In the genomic region with DNA sequence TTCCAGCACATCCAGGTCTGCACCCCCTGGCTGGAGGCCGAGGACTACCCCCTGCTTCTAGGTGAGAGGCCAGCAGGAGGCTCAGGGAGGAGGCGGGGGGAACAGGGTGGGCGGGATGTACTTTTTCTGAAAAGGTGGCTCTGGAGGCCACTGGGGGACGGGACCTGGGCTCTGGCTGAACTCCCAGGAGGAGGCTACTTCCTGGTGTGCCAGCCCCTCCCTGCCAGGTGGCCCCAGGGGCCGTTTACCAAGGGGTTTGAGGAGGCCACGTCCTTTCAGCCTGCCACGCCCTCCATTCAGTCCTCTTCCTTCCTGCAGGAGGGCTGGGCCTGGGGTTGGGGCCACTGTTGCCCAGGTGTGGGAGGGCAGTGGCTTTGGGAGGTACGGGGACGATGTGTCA, we compare ENCODE assay signal across 13 cellular contexts. TPM values are rescaled to one million over a fixed set of nuclear protein-coding genes. Genes with fewer than 3 reads are reported as not detected.
DNase-seq lines count a peak whose midpoint lies in the region; ATAC-seq, FAIRE-seq and TF ChIP-seq lines count a peak whose summit lies in the region.
"Not testable (repeated sequence)": the region's sequence is repeated elsewhere in the genome, so short reads cannot be mapped to it uniquely, and the experiment has no call there.
"Had no signal": no experiment of that assay in that cellular context is flagged by ENCODE, and none has a peak within 500 bp of the region (broad histone marks: within the 10 kb centered on the region; RNA-seq: fewer than 3 reads in every experiment).

No MANE protein-coding gene starts in this region.

- H3K79me2 ChIP-seq in HepG2 (ENCODE audit: insufficient read depth, low read length), result not testable (repeated sequence)

- TF ChIP-seq POLR2A in HepG2 (IDR thresholded peaks at IDR 0.05; ENCODE audit: insufficient read depth in 1 of 2, low read depth in 2 of 2, low read length in 2 of 2); stomach (IDR thresholded peaks at IDR 0.05): not testable (repeated sequence)

- H3K27ac ChIP-seq in colonic mucosa, result peak overlapping the region; percentile 75
- not testable (repeated sequence) for H3K27ac ChIP-seq in HepG2 (ENCODE audit: extremely low read length, insufficient read depth, low read length)
- peak overlapping the region; percentile 38 to 74 for H3K27ac ChIP-seq in mucosa of rectum (ENCODE audit: low read depth in 2 of 2, low read length in 2 of 2)
- H3K27ac ChIP-seq in stomach, result peak overlapping the region; percentile 41 to 79 (median 61)

- H4K20me1 ChIP-seq in HepG2 (ENCODE audit: insufficient read depth, low read length), result not testable (repeated sequence)

- intact Hi-C loops in colonic mucosa (cut with DNase I); HepG2 (cut with micrococcal nuclease; ENCODE audit: unreplicated experiment); stomach (cut with DNase I; ENCODE audit: low total_unique reads): not testable (repeated sequence)

- not testable (repeated sequence) for H3K4me3 ChIP-seq in colonic mucosa; HepG2 (replicated peaks in 1 of 3; ENCODE audit: insufficient read depth in 1 of 3, low read depth in 2 of 3, low read length in 3 of 3); mucosa of rectum (ENCODE audit: low read length in 2 of 2)
- H3K4me3 ChIP-seq in stomach, result peak overlapping the region in 1 of 4 donors; percentile 16

- not testable (repeated sequence) for TF ChIP-seq EP300 in HepG2 (IDR thresholded peaks at IDR 0.05; ENCODE audit: low read depth in 2 of 2, low read length in 2 of 2); HepG2 (CRISPR knock-in tag; IDR thresholded peaks at IDR 0.05; ENCODE audit: borderline replicate concordance); stomach (IDR thresholded peaks at IDR 0.05)

- H3K36me3 ChIP-seq in colonic mucosa, result not testable (repeated sequence)
- H3K36me3 ChIP-seq in HepG2 (replicated peaks in 1 of 2; ENCODE audit: control insufficient read depth in 1 of 2, insufficient read depth in 2 of 2, low read length in 2 of 2), result peaks cover 35 to 58% of the 10 kb centered on the region in 2 experiments
- peaks cover 11 to 19% of the 10 kb centered on the region in 2 donors for H3K36me3 ChIP-seq in mucosa of rectum (ENCODE audit: control insufficient read depth in 2 of 2, insufficient read depth in 2 of 2, low read length in 2 of 2)
- peaks cover 18 to 97% (median 93%) of the 10 kb centered on the region in 4 donors for H3K36me3 ChIP-seq in stomach

- CTCF ChIA-PET in HepG2 (lab: Yijun Ruan, JAX; ENCODE audit: low intra/inter-chr PET ratio, low total read pairs), result not testable (repeated sequence)

- in situ Hi-C loops in HepG2 (cut with HindIII; ENCODE audit: extremely low pct_ligation_motif_present, low pct_unique_long_range_greater_than_20kb), result not testable (repeated sequence)

- ATAC-seq in HepG2, result not testable (repeated sequence)

- H3K27me3 ChIP-seq in colonic mucosa; HepG2 (ENCODE audit: control insufficient read depth in 1 of 2, insufficient read depth in 2 of 2, low read length in 2 of 2); mucosa of rectum (ENCODE audit: control insufficient read depth in 2 of 2, insufficient read depth in 2 of 2, low read length in 2 of 2); stomach: not testable (repeated sequence)

- not testable (repeated sequence) for TF ChIP-seq RAD21 in HepG2 (CRISPR knock-in tag; IDR thresholded peaks at IDR 0.05)

- not testable (repeated sequence) for H3K4me1 ChIP-seq in colonic mucosa; HepG2 (ENCODE audit: insufficient read depth, low read length); mucosa of rectum (ENCODE audit: control insufficient read depth in 2 of 2, insufficient read depth in 2 of 2, low read length in 2 of 2)
- peaks cover 0 to 13% (median 9%) of the 10 kb centered on the region in 4 donors for H3K4me1 ChIP-seq in stomach

- H3K9ac ChIP-seq in colonic mucosa (ENCODE audit: low read depth in 2 of 2, low read length in 2 of 2); HepG2 (ENCODE audit: insufficient read depth, low read depth, low read length); mucosa of rectum (ENCODE audit: low read depth in 1 of 2, low read length in 2 of 2): not testable (repeated sequence)

- FAIRE-seq in HepG2 (lab: Jason Lieb, UNC), result not testable (repeated sequence)

- BruUV-seq in HepG2 (replicated peaks; lab: Mats Ljungman, UMichigan), result not testable (repeated sequence)

- POLR2A ChIA-PET in HepG2 (lab: Yijun Ruan, JAX), result not testable (repeated sequence)

- 96% methylated on average over 8 of the region's 9 CpGs for WGBS in HepG2 (ENCODE audit: low lambda C conversion rate)
- WGBS in stomach, 5 donors, result 24 to 67% (median 48%) methylated on average over 5 to 9 of the region's 9 CpGs

- not testable (repeated sequence) for TF ChIP-seq CTCF in colonic mucosa (IDR thresholded peaks at IDR 0.05); HepG2 (CRISPR knock-in tag; IDR thresholded peaks at IDR 0.05); stomach (IDR thresholded peaks at IDR 0.05)

- DNase-seq in DMS153 (lab: John Stamatoyannopoulos, UW) (peak; percentile 64), colonic mucosa (peak; percentile 85), stomach (peak; percentile 67)
- DNase-seq in HepG2 (ENCODE audit: low spot score), result not testable (repeated sequence)

- H2AFZ ChIP-seq in HepG2 (ENCODE audit: low read length), result not testable (repeated sequence)

- not testable (repeated sequence) for H3K9me3 ChIP-seq in colonic mucosa; HepG2 (ENCODE audit: low read length); mucosa of rectum (ENCODE audit: control insufficient read depth in 2 of 2, low read length in 2 of 2); stomach

- not testable (repeated sequence) for H3K4me2 ChIP-seq in HepG2 (ENCODE audit: low read depth, low read length)

RNA-seq across cellular contexts. Expression of a gene that starts 9.4 kb away (rescaled TPM):
- total RNA-seq in colonic mucosa (10 to 100 TPM; 27.7 to 51.3 TPM), HepG2 (2016; rRNA removed; fragmentation: Illumina TruSeq; extraction: Trizol) (39.6 and 75.6 TPM in 2 replicates), stomach (10 to 100 TPM in 4 of 5 donors, 1 to 10 TPM in 1; 4.5 to 53.9 (median 27.5) TPM)
- 7.6 and 8.9 TPM in 2 replicates for total RNA-seq in HepG2 (2016; cell fraction: cytosol; rRNA removed; fragmentation: Illumina TruSeq; extraction: Trizol; ENCODE audit: low read depth)
- total RNA-seq in HepG2 (2016; cell fraction: insoluble cytoplasmic fraction; rRNA removed; fragmentation: Illumina TruSeq; extraction: Trizol), result 38.5 and 76.0 TPM in 2 replicates
- 14.3 and 16.3 TPM in 2 replicates for total RNA-seq in HepG2 (2016; cell fraction: membrane; rRNA removed; fragmentation: Illumina TruSeq; extraction: Trizol)
- 78.0 and 84.8 TPM in 2 replicates for total RNA-seq in HepG2 (2016; cell fraction: nucleus; rRNA removed; fragmentation: Illumina TruSeq; extraction: Trizol)
- polyA plus RNA-seq in HepG2 (2011; rRNA removed) (43.3 and 51.5 TPM in 2 replicates), stomach (10 to 100 TPM in 2 of 3 donors, 1 to 10 TPM in 1; 9.6 to 16.6 (median 11.2) TPM)
- polyA plus RNA-seq in HepG2 (2011; cell fraction: cytosol; rRNA removed), result 46.0 and 52.0 TPM in 2 replicates
- polyA plus RNA-seq in HepG2 (2011; cell fraction: nucleus; rRNA removed), result 37.8 and 40.2 TPM in 2 replicates
- 25.7 and 31.5 TPM in 2 replicates for polyA plus RNA-seq in HepG2 (2012)
- polyA plus RNA-seq in HepG2 (2016; cell fraction: cytosol; fragmentation: Illumina TruSeq; extraction: Trizol; ENCODE audit: low read depth), result 6.3 and 6.5 TPM in 2 replicates
- 36.3 and 37.9 TPM in 2 replicates for polyA plus RNA-seq in HepG2 (2016; cell fraction: insoluble cytoplasmic fraction; fragmentation: Illumina TruSeq; extraction: Trizol; ENCODE audit: low read depth)
- 10.1 and 11.8 TPM in 2 replicates for polyA plus RNA-seq in HepG2 (2016; cell fraction: membrane; fragmentation: Illumina TruSeq; extraction: Trizol; ENCODE audit: low read depth)
- 104 and 109 TPM in 2 replicates for polyA plus RNA-seq in HepG2 (2016; cell fraction: nucleus; fragmentation: Illumina TruSeq; extraction: Trizol; ENCODE audit: insufficient read depth, low read depth)
- polyA minus RNA-seq in HepG2 (2011; rRNA and poly(A)+ RNA removed; ENCODE audit: low replicate concordance), result 135 and 161 TPM in 2 replicates
- 28.6 and 36.3 TPM in 2 replicates for polyA minus RNA-seq in HepG2 (2011; cell fraction: cytosol; rRNA and poly(A)+ RNA removed)
- polyA minus RNA-seq in HepG2 (2011; cell fraction: nucleus; rRNA and poly(A)+ RNA removed), result 50.0 and 65.8 TPM in 2 replicates

RNA-seq across cellular contexts. Expression of a gene that starts 15.2 kb away (rescaled TPM):
- total RNA-seq in colonic mucosa (1 to 10 TPM; 1.6 to 3.6 TPM), HepG2 (2016; rRNA removed; fragmentation: Illumina TruSeq; extraction: Trizol) (0.97 and 1.9 TPM in 2 replicates), stomach (10 to 100 TPM in 4 of 5 donors, 1 to 10 TPM in 1; 7.6 to 81.3 (median 11.7) TPM)
- 0.61 and 0.79 TPM in 2 replicates for total RNA-seq in HepG2 (2016; cell fraction: cytosol; rRNA removed; fragmentation: Illumina TruSeq; extraction: Trizol; ENCODE audit: low read depth)
- 0.45 and 1.1 TPM in 2 replicates for total RNA-seq in HepG2 (2016; cell fraction: insoluble cytoplasmic fraction; rRNA removed; fragmentation: Illumina TruSeq; extraction: Trizol)
- 0.76 and 1.0 TPM in 2 replicates for total RNA-seq in HepG2 (2016; cell fraction: membrane; rRNA removed; fragmentation: Illumina TruSeq; extraction: Trizol)
- 0.72 and 0.78 TPM in 2 replicates for total RNA-seq in HepG2 (2016; cell fraction: nucleus; rRNA removed; fragmentation: Illumina TruSeq; extraction: Trizol)
- polyA plus RNA-seq in HepG2 (2011; rRNA removed) (2.8 and 3.4 TPM in 2 replicates), stomach (100 to 1,000 TPM in 1 of 3 donors, 10 to 100 TPM in 2; 90.5 to 135 (median 96.5) TPM)
- 2.8 TPM in 2 replicates for polyA plus RNA-seq in HepG2 (2011; cell fraction: cytosol; rRNA removed)
- polyA plus RNA-seq in HepG2 (2011; cell fraction: nucleus; rRNA removed), result 1.3 and 1.4 TPM in 2 replicates
- polyA plus RNA-seq in HepG2 (2012), result 1.7 and 2.7 TPM in 2 replicates
- 0.58 and 0.68 TPM in 2 replicates for polyA plus RNA-seq in HepG2 (2016; cell fraction: cytosol; fragmentation: Illumina TruSeq; extraction: Trizol; ENCODE audit: low read depth)
- polyA plus RNA-seq in HepG2 (2016; cell fraction: insoluble cytoplasmic fraction; fragmentation: Illumina TruSeq; extraction: Trizol; ENCODE audit: low read depth), result 0.85 and 1.2 TPM in 2 replicates
- 0.71 and 0.81 TPM in 2 replicates for polyA plus RNA-seq in HepG2 (2016; cell fraction: membrane; fragmentation: Illumina TruSeq; extraction: Trizol; ENCODE audit: low read depth)
- 1.4 and 2.1 TPM in 2 replicates for polyA plus RNA-seq in HepG2 (2016; cell fraction: nucleus; fragmentation: Illumina TruSeq; extraction: Trizol; ENCODE audit: insufficient read depth, low read depth)
- polyA minus RNA-seq in HepG2 (2011; rRNA and poly(A)+ RNA removed; ENCODE audit: low replicate concordance), result 1.0 TPM in 1 of 2 replicates, not detected in the other
- polyA minus RNA-seq in HepG2 (2011; cell fraction: cytosol; rRNA and poly(A)+ RNA removed), result 0.89 and 1.1 TPM in 2 replicates
- 0.50 and 0.90 TPM in 2 replicates for polyA minus RNA-seq in HepG2 (2011; cell fraction: nucleus; rRNA and poly(A)+ RNA removed)
- total RNA-seq: A673; CD4-positive, alpha-beta memory T cell; CD4-positive, CD25-positive, alpha-beta regulatory T cell; CD8-positive, alpha-beta memory T cell; Daoy; G401; GM12878 had no signal
- polyA plus RNA-seq: CD14-positive monocyte; CD4-positive, alpha-beta memory T cell; CD4-positive, CD25-positive, alpha-beta regulatory T cell; CD8-positive, alpha-beta memory T cell; GM12878 had no signal

RNA-seq across cellular contexts. Expression of a gene that starts 16.6 kb away (rescaled TPM):
- total RNA-seq in colonic mucosa, result 10 to 100 TPM in 1 of 2 donors, 1 to 10 TPM in 1; 7.4 to 16.2 TPM
- total RNA-seq in HepG2 (2016; rRNA removed; fragmentation: Illumina TruSeq; extraction: Trizol), result 26.9 and 33.3 TPM in 2 replicates
- 23.3 and 24.2 TPM in 2 replicates for total RNA-seq in HepG2 (2016; cell fraction: cytosol; rRNA removed; fragmentation: Illumina TruSeq; extraction: Trizol; ENCODE audit: low read depth)
- 26.7 and 30.7 TPM in 2 replicates for total RNA-seq in HepG2 (2016; cell fraction: insoluble cytoplasmic fraction; rRNA removed; fragmentation: Illumina TruSeq; extraction: Trizol)
- 31.8 and 38.4 TPM in 2 replicates for total RNA-seq in HepG2 (2016; cell fraction: membrane; rRNA removed; fragmentation: Illumina TruSeq; extraction: Trizol)
- 15.9 and 16.1 TPM in 2 replicates for total RNA-seq in HepG2 (2016; cell fraction: nucleus; rRNA removed; fragmentation: Illumina TruSeq; extraction: Trizol)
- polyA plus RNA-seq in HepG2 (2011; rRNA removed), result 10.7 and 16.4 TPM in 2 replicates
- polyA plus RNA-seq in HepG2 (2011; cell fraction: cytosol; rRNA removed), result 8.7 and 11.7 TPM in 2 replicates
- 16.8 and 18.0 TPM in 2 replicates for polyA plus RNA-seq in HepG2 (2011; cell fraction: nucleus; rRNA removed)
- polyA plus RNA-seq in HepG2 (2012), result 14.7 and 16.8 TPM in 2 replicates
- polyA plus RNA-seq in HepG2 (2016; cell fraction: cytosol; fragmentation: Illumina TruSeq; extraction: Trizol; ENCODE audit: low read depth), result 29.8 and 33.9 TPM in 2 replicates
- 34.1 and 37.4 TPM in 2 replicates for polyA plus RNA-seq in HepG2 (2016; cell fraction: insoluble cytoplasmic fraction; fragmentation: Illumina TruSeq; extraction: Trizol; ENCODE audit: low read depth)
- polyA plus RNA-seq in HepG2 (2016; cell fraction: membrane; fragmentation: Illumina TruSeq; extraction: Trizol; ENCODE audit: low read depth), result 33.8 and 34.3 TPM in 2 replicates
- polyA plus RNA-seq in HepG2 (2016; cell fraction: nucleus; fragmentation: Illumina TruSeq; extraction: Trizol; ENCODE audit: insufficient read depth, low read depth), result 21.5 and 26.9 TPM in 2 replicates
- 20.0 and 23.0 TPM in 2 replicates for polyA minus RNA-seq in HepG2 (2011; rRNA and poly(A)+ RNA removed; ENCODE audit: low replicate concordance)
- polyA minus RNA-seq in HepG2 (2011; cell fraction: cytosol; rRNA and poly(A)+ RNA removed), result 6.0 and 6.5 TPM in 2 replicates
- polyA minus RNA-seq in HepG2 (2011; cell fraction: nucleus; rRNA and poly(A)+ RNA removed), result 10.3 and 11.7 TPM in 2 replicates
- total RNA-seq in stomach, result 1 to 10 TPM in 3 of 5 donors, not detected in 2; 2.5 to 9.9 (median 6.6) TPM
- polyA plus RNA-seq in stomach, result 1 to 10 TPM; 6.3 to 9.6 (median 6.4) TPM

RNA-seq across cellular contexts. Expression of a gene that starts 47.3 kb away (rescaled TPM):
- total RNA-seq in colonic mucosa (10 to 100 TPM; 18.6 to 20.6 TPM), HepG2 (2016; rRNA removed; fragmentation: Illumina TruSeq; extraction: Trizol) (29.8 and 60.3 TPM in 2 replicates), stomach (100 to 1,000 TPM in 2 of 5 donors, 10 to 100 TPM in 3; 19.6 to 139 (median 31.2) TPM)
- total RNA-seq in HepG2 (2016; cell fraction: cytosol; rRNA removed; fragmentation: Illumina TruSeq; extraction: Trizol; ENCODE audit: low read depth), result 10.2 and 12.2 TPM in 2 replicates
- total RNA-seq in HepG2 (2016; cell fraction: insoluble cytoplasmic fraction; rRNA removed; fragmentation: Illumina TruSeq; extraction: Trizol), result 25.3 and 59.7 TPM in 2 replicates
- 19.0 and 22.6 TPM in 2 replicates for total RNA-seq in HepG2 (2016; cell fraction: membrane; rRNA removed; fragmentation: Illumina TruSeq; extraction: Trizol)
- total RNA-seq in HepG2 (2016; cell fraction: nucleus; rRNA removed; fragmentation: Illumina TruSeq; extraction: Trizol), result 58.3 and 69.4 TPM in 2 replicates
- polyA plus RNA-seq in HepG2 (2011; rRNA removed) (27.1 and 31.6 TPM in 2 replicates), stomach (10 to 100 TPM; 10.0 to 19.4 (median 11.8) TPM)
- 28.0 and 43.3 TPM in 2 replicates for polyA plus RNA-seq in HepG2 (2011; cell fraction: cytosol; rRNA removed)
- 119 and 135 TPM in 2 replicates for polyA plus RNA-seq in HepG2 (2011; cell fraction: nucleus; rRNA removed)
- polyA plus RNA-seq in HepG2 (2012), result 20.6 and 22.0 TPM in 2 replicates
- 7.6 and 9.3 TPM in 2 replicates for polyA plus RNA-seq in HepG2 (2016; cell fraction: cytosol; fragmentation: Illumina TruSeq; extraction: Trizol; ENCODE audit: low read depth)
- polyA plus RNA-seq in HepG2 (2016; cell fraction: insoluble cytoplasmic fraction; fragmentation: Illumina TruSeq; extraction: Trizol; ENCODE audit: low read depth), result 24.9 and 27.9 TPM in 2 replicates
- 15.1 and 16.1 TPM in 2 replicates for polyA plus RNA-seq in HepG2 (2016; cell fraction: membrane; fragmentation: Illumina TruSeq; extraction: Trizol; ENCODE audit: low read depth)
- 111 and 120 TPM in 2 replicates for polyA plus RNA-seq in HepG2 (2016; cell fraction: nucleus; fragmentation: Illumina TruSeq; extraction: Trizol; ENCODE audit: insufficient read depth, low read depth)
- 13.4 and 91.3 TPM in 2 replicates for polyA minus RNA-seq in HepG2 (2011; rRNA and poly(A)+ RNA removed; ENCODE audit: low replicate concordance)
- 24.6 and 30.4 TPM in 2 replicates for polyA minus RNA-seq in HepG2 (2011; cell fraction: cytosol; rRNA and poly(A)+ RNA removed)
- 41.9 and 43.5 TPM in 2 replicates for polyA minus RNA-seq in HepG2 (2011; cell fraction: nucleus; rRNA and poly(A)+ RNA removed)
